Comparison of ENCODE assay signal across 10 cellular contexts in genomic region chr10:17022898-17023297, GRCh38.
DNase-seq lines count a peak whose midpoint lies in the region; ATAC-seq and TF ChIP-seq lines count a peak whose summit lies in the region.
"Had no signal": no experiment of that assay in that cellular context is flagged by ENCODE, and none has a peak within 500 bp of the region (broad histone marks: within the 10 kb centered on the region; RNA-seq: fewer than 3 reads in every experiment).

No MANE protein-coding gene starts in this region.

- TF ChIP-seq CTCF in HCT116 (IDR thresholded peaks at IDR 0.05 in 2 of 3, conservative IDR thresholded peaks at IDR 0.05 in 1 of 3; ENCODE audit: borderline replicate concordance in 1 of 3, insufficient read depth in 1 of 3, low read depth in 2 of 3, low read length in 2 of 3) (no peak), foreskin keratinocyte (conservative IDR thresholded peaks at IDR 0.05) (no peak)

- TF ChIP-seq POLR2A in HCT116 (IDR thresholded peaks at IDR 0.05; ENCODE audit: borderline replicate concordance, extremely low read depth, insufficient read depth, insufficient read length) (no peak), GM18505 (IDR thresholded peaks at IDR 0.05; ENCODE audit: borderline replicate concordance, extremely low read depth, insufficient read depth, insufficient read length) (no peak)

- RAD21 ChIA-PET in HCT116 (lab: Charles Lee; ENCODE audit: low non-redundant PET in 1 of 2, low total read pairs in 2 of 2, uncharacterized antibody in 2 of 2, unreplicated experiment in 2 of 2) = interaction anchor here (0.7 kb wide), 2 partner anchors 113 to 206 kb away, joined by 6 read pairs; no protein-coding TSS in a partner anchor

- peaks cover 61 to 67% (median 63%) of the 10 kb centered on the region in 3 donors for H3K4me1 Mint-ChIP-seq in T-cell

- BruUV-seq in HCT116 (replicated peaks; lab: Mats Ljungman, UMichigan) = no TSS peak

- H3K36me3 ChIP-seq in HCT116 (ENCODE audit: control insufficient read depth in 1 of 2, insufficient read depth in 2 of 2, low read length in 2 of 2) (no peaks in the 10 kb centered on the region), skeletal muscle tissue (ENCODE audit: control insufficient read depth in 3 of 3, insufficient read depth in 3 of 3, low read length in 3 of 3) (no peaks in the 10 kb centered on the region)

- H3K9ac ChIP-seq in HCT116 (ENCODE audit: low read length) = peak overlapping the region; percentile 21
- H3K9ac ChIP-seq in skeletal muscle tissue (ENCODE audit: low read depth in 1 of 3, low read length in 3 of 3) = no peak overlapping the region

- H3K9me2 ChIP-seq in HCT116 (ENCODE audit: insufficient read depth) = no peaks in the 10 kb centered on the region; the same call in 1 of the 2 replicates

- no peaks in the 10 kb centered on the region for H3K27me3 ChIP-seq in HCT116 (ENCODE audit: insufficient read depth, low read length)
- no peaks in the 10 kb centered on the region for H3K27me3 ChIP-seq in foreskin keratinocyte
- H3K27me3 ChIP-seq in skeletal muscle tissue (ENCODE audit: control insufficient read depth in 3 of 3, insufficient read depth in 3 of 3, low read length in 3 of 3) = no peaks in the 10 kb centered on the region

- H3K9me3 ChIP-seq in HCT116 (ENCODE audit: control insufficient read depth in 1 of 2, insufficient read depth in 1 of 2, low read depth in 1 of 2, low read length in 2 of 2) (no peaks in the 10 kb centered on the region), skeletal muscle tissue (ENCODE audit: control insufficient read depth in 3 of 3, low read length in 3 of 3) (no peaks in the 10 kb centered on the region)
- H3K9me3 ChIP-seq: psoas muscle had no signal

- H3K27ac ChIP-seq in HCT116 (ENCODE audit: low read depth, low read length) = no peak overlapping the region
- H3K27ac ChIP-seq in foreskin keratinocyte = peak overlapping the region; percentile 68
- peak overlapping the region; percentile 54 for H3K27ac ChIP-seq in skeletal muscle tissue (ENCODE audit: low read depth, low read length)

- no peak for TF ChIP-seq RAD21 in HCT116 (IDR thresholded peaks at IDR 0.05; ENCODE audit: low read depth)

- H4K20me1 ChIP-seq in HCT116 (ENCODE audit: insufficient read depth) = no peaks in the 10 kb centered on the region

- no peaks in the 10 kb centered on the region for H3K27me3 Mint-ChIP-seq in T-cell

- H3K9me3 Mint-ChIP-seq in T-cell = peaks cover 0 to 5% (median 0%) of the 10 kb centered on the region in 3 donors

- CTCF ChIA-PET in HCT116 (lab: Charles Lee) = no interaction called here
- CTCF ChIA-PET in T-cell (lab: Charles Lee) = interaction anchor here in 1 of 2 donors (0.8 to 1.2 kb wide), 2 partner anchors 75 to 207 kb away, joined by 3 to 4 read pairs; no protein-coding TSS in a partner anchor

- H3K4me3 ChIP-seq in HCT116 (replicated peaks in 1 of 2; ENCODE audit: low read depth in 1 of 2, low read length in 2 of 2) (no peak overlapping the region), skeletal muscle tissue (ENCODE audit: low read length in 3 of 3) (no peak overlapping the region)
- H3K4me3 ChIP-seq: psoas muscle had no signal

- no peak for ATAC-seq in HCT116
- no peak for ATAC-seq in T-cell (replicated peaks in 1 of 4)
- no peak for ATAC-seq in foreskin keratinocyte
- ATAC-seq in HG03439 (IDR thresholded peaks at IDR 0.05; ENCODE audit: unreplicated experiment) = no peak
- no peak for ATAC-seq in GM18505 (IDR thresholded peaks at IDR 0.05; ENCODE audit: unreplicated experiment)

- H3K36me3 Mint-ChIP-seq in T-cell = peaks cover 12% of the 10 kb centered on the region

- peak overlapping the region; percentile 47 for H2AFZ ChIP-seq in HCT116 (ENCODE audit: low read depth, low read length, poor library complexity, severe bottlenecking)

- peak overlapping the region; percentile 58 for H3K4me2 ChIP-seq in HCT116 (ENCODE audit: low read length)

- H3K4me3 Mint-ChIP-seq in T-cell = peak overlapping the region in 2 of 3 donors; percentile 35 to 52

- DNase-seq in HCT116 (ENCODE audit: low read depth, low spot score) (no peak), T-cell (no peak), foreskin keratinocyte (no peak), NCI-H1930 (lab: John Stamatoyannopoulos, UW) (no peak), ureter (ENCODE audit: low spot score) (no peak)
- DNase-seq: NCI-H1436, psoas muscle had no signal

- H3K4me1 ChIP-seq in HCT116 (ENCODE audit: control insufficient read depth in 1 of 2, insufficient read depth in 2 of 2, low read length in 2 of 2) (peaks cover 10 to 34% of the 10 kb centered on the region in 2 experiments; a peak in 3 of 4 replicates), foreskin keratinocyte (peaks cover 43% of the 10 kb centered on the region), skeletal muscle tissue (ENCODE audit: control insufficient read depth in 3 of 3, insufficient read depth in 3 of 3, low read length in 3 of 3) (peaks cover 4 to 8% (median 6%) of the 10 kb centered on the region in 3 donors)
- H3K4me1 ChIP-seq: psoas muscle had no signal

- H3K79me2 ChIP-seq in HCT116 (ENCODE audit: insufficient read depth, low read length) = no peaks in the 10 kb centered on the region

- POLR2A ChIA-PET in HCT116 (lab: Charles Lee) = no interaction called here
- POLR2A ChIA-PET in T-cell (lab: Charles Lee) = interaction anchor here (0.6 to 1.5 kb wide), 6 partner anchors 16 to 206 kb away, joined by 3 to 7 read pairs (median 4); no protein-coding TSS in a partner anchor

- H3K27ac Mint-ChIP-seq in T-cell = peak overlapping the region; percentile 99

- intact Hi-C loops in HCT116 (cut with micrococcal nuclease) = no loop called here

TF ChIP-seq in HCT116, 20 proteins besides CTCF, POLR2A, EP300 and RAD21 (continues in another document):
- TF ChIP-seq POLR2AphosphoS5 (IDR thresholded peaks at IDR 0.05; ENCODE audit: low read depth, low read length) (no peak), TCF7L2 (IDR thresholded peaks at IDR 0.05; ENCODE audit: borderline replicate concordance, extremely low read depth, insufficient read depth, insufficient read length) (no peak), ZFX (IDR thresholded peaks at IDR 0.05) (no peak), ELF1 (IDR thresholded peaks at IDR 0.05; ENCODE audit: borderline replicate concordance, low read depth) (no peak), ZNF274 (IDR thresholded peaks at IDR 0.05; ENCODE audit: low read depth, low read length) (no peak), ZBTB33 (IDR thresholded peaks at IDR 0.05; ENCODE audit: extremely low read depth, insufficient replicate concordance, low read length) (no peak), SP1 (IDR thresholded peaks at IDR 0.05; ENCODE audit: low read depth) (no peak), SRF (IDR thresholded peaks at IDR 0.05; ENCODE audit: low read depth) (no peak), YY1 (IDR thresholded peaks at IDR 0.05; ENCODE audit: extremely low read depth, insufficient replicate concordance, low read depth, low read length) (no peak), CEBPB (IDR thresholded peaks at IDR 0.05; ENCODE audit: low read depth) (no peak), CBX3 (IDR thresholded peaks at IDR 0.05; ENCODE audit: low read depth) (no peak), EZH2phosphoT487 (IDR thresholded peaks at IDR 0.05; ENCODE audit: borderline replicate concordance) (no peak), FOSL1 (IDR thresholded peaks at IDR 0.05; ENCODE audit: low read depth) (no peak), EGR1 (IDR thresholded peaks at IDR 0.05; ENCODE audit: low read depth) (no peak)
- TF ChIP-seq, protein P1, sequence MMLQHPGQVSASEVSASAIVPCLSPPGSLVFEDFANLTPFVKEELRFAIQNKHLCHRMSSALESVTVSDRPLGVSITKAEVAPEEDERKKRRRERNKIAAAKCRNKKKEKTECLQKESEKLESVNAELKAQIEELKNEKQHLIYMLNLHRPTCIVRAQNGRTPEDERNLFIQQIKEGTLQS (IDR thresholded peaks at IDR 0.05) = no peak
- TF ChIP-seq, protein P2, sequence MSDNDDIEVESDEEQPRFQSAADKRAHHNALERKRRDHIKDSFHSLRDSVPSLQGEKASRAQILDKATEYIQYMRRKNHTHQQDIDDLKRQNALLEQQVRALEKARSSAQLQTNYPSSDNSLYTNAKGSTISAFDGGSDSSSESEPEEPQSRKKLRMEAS (IDR thresholded peaks at IDR 0.05) = no peak
